1 cellular context compared by ENCODE assay signal in the genomic region with DNA sequence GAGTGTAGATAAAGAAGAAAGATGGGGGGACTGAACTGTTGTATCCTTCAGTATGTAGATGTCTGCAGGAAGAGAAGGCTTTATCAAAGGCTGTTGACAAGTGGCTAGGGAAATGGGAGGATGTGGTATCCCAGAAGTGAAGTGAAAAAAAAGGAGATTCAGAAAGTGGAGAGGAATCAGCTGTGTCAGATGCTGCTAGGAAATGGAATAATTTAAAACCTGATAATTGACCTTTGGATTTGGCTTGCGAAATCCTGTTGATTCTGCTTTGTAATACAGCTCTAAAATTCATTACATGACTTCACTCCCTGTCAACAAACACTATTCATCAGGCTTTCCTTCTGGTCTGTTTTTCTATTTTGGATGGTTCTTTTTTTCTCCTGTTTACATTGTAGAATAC.
TF ChIP-seq lines count a peak whose summit lies in the region.

No MANE protein-coding gene starts in this region.

TF ChIP-seq in HepG2, 621 proteins besides CTCF, POLR2A, EP300 and RAD21 (continued from another document and continues in another):
- TF ChIP-seq, protein P1, sequence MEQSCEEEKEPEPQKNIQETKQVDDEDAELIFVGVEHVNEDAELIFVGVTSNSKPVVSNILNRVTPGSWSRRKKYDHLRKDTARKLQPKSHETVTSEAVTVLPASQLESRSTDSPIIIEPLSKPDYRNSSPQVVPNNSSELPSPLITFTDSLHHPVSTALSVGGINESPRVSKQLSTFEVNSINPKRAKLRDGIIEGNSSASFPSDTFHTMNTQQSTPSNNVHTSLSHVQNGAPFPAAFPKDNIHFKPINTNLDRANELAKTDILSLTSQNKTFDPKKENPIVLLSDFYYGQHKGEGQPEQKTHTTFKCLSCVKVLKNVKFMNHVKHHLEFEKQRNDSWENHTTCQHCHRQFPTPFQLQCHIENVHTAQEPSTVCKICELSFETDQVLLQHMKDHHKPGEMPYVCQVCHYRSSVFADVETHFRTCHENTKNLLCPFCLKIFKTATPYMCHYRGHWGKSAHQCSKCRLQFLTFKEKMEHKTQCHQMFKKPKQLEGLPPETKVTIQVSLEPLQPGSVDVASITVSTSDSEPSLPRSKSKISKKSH (CRISPR knock-in tag; IDR thresholded peaks at IDR 0.05; ENCODE audit: borderline replicate concordance) = no peak
- no peak for TF ChIP-seq ETV6 (CRISPR knock-in tag; conservative IDR thresholded peaks at IDR 0.05)
- TF ChIP-seq HIVEP1 (CRISPR knock-in tag; IDR thresholded peaks at IDR 0.05) = no peak
- TF ChIP-seq, protein P2, sequence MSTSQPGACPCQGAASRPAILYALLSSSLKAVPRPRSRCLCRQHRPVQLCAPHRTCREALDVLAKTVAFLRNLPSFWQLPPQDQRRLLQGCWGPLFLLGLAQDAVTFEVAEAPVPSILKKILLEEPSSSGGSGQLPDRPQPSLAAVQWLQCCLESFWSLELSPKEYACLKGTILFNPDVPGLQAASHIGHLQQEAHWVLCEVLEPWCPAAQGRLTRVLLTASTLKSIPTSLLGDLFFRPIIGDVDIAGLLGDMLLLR (CRISPR knock-in tag; IDR thresholded peaks at IDR 0.05) = no peak
- TF ChIP-seq SMAD1 (CRISPR knock-in tag; IDR thresholded peaks at IDR 0.05; ENCODE audit: borderline replicate concordance, low read depth) = no peak
- TF ChIP-seq TP53 (CRISPR knock-in tag; conservative IDR thresholded peaks at IDR 0.05) = no peak
- TF ChIP-seq ZNF713 (CRISPR knock-in tag; IDR thresholded peaks at IDR 0.05) = no peak
- TF ChIP-seq, protein P3, sequence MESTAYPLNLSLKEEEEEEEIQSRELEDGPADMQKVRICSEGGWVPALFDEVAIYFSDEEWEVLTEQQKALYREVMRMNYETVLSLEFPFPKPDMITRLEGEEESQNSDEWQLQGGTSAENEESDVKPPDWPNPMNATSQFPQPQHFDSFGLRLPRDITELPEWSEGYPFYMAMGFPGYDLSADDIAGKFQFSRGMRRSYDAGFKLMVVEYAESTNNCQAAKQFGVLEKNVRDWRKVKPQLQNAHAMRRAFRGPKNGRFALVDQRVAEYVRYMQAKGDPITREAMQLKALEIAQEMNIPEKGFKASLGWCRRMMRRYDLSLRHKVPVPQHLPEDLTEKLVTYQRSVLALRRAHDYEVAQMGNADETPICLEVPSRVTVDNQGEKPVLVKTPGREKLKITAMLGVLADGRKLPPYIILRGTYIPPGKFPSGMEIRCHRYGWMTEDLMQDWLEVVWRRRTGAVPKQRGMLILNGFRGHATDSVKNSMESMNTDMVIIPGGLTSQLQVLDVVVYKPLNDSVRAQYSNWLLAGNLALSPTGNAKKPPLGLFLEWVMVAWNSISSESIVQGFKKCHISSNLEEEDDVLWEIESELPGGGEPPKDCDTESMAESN (CRISPR knock-in tag; conservative IDR thresholded peaks at IDR 0.05) = no peak
- peak; percentile 87 for TF ChIP-seq FOXA3 (CRISPR knock-in tag; IDR thresholded peaks at IDR 0.05)
- no peak for TF ChIP-seq ZNF737 (CRISPR knock-in tag; IDR thresholded peaks at IDR 0.05; ENCODE audit: borderline replicate concordance)
- no peak for TF ChIP-seq FOXC1 (CRISPR knock-in tag; IDR thresholded peaks at IDR 0.05; ENCODE audit: borderline replicate concordance)
- TF ChIP-seq NPAS2 (CRISPR knock-in tag; IDR thresholded peaks at IDR 0.05; ENCODE audit: borderline replicate concordance) = no peak
- peak; percentile 38; the same call in 1 of the 2 replicates for TF ChIP-seq MBD4 (IDR thresholded peaks at IDR 0.05; ENCODE audit: borderline replicate concordance, low read length)
- no peak for TF ChIP-seq ZSCAN29 (CRISPR knock-in tag; conservative IDR thresholded peaks at IDR 0.05)
- TF ChIP-seq, protein P4, sequence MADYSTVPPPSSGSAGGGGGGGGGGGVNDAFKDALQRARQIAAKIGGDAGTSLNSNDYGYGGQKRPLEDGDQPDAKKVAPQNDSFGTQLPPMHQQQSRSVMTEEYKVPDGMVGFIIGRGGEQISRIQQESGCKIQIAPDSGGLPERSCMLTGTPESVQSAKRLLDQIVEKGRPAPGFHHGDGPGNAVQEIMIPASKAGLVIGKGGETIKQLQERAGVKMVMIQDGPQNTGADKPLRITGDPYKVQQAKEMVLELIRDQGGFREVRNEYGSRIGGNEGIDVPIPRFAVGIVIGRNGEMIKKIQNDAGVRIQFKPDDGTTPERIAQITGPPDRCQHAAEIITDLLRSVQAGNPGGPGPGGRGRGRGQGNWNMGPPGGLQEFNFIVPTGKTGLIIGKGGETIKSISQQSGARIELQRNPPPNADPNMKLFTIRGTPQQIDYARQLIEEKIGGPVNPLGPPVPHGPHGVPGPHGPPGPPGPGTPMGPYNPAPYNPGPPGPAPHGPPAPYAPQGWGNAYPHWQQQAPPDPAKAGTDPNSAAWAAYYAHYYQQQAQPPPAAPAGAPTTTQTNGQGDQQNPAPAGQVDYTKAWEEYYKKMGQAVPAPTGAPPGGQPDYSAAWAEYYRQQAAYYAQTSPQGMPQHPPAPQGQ (CRISPR knock-in tag; IDR thresholded peaks at IDR 0.05; ENCODE audit: borderline replicate concordance) = no peak
- TF ChIP-seq, protein P5, sequence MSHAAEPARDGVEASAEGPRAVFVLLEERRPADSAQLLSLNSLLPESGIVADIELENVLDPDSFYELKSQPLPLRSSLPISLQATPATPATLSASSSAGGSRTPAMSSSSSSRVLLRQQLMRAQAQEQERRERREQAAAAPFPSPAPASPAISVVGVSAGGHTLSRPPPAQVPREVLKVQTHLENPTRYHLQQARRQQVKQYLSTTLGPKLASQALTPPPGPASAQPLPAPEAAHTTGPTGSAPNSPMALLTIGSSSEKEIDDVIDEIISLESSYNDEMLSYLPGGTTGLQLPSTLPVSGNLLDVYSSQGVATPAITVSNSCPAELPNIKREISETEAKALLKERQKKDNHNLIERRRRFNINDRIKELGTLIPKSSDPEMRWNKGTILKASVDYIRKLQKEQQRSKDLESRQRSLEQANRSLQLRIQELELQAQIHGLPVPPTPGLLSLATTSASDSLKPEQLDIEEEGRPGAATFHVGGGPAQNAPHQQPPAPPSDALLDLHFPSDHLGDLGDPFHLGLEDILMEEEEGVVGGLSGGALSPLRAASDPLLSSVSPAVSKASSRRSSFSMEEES (CRISPR knock-in tag; IDR thresholded peaks at IDR 0.05) = no peak
- peak; percentile 61; the same call in 1 of the 2 replicates for TF ChIP-seq ELF3 (CRISPR knock-in tag; IDR thresholded peaks at IDR 0.05)
- TF ChIP-seq, protein P6, sequence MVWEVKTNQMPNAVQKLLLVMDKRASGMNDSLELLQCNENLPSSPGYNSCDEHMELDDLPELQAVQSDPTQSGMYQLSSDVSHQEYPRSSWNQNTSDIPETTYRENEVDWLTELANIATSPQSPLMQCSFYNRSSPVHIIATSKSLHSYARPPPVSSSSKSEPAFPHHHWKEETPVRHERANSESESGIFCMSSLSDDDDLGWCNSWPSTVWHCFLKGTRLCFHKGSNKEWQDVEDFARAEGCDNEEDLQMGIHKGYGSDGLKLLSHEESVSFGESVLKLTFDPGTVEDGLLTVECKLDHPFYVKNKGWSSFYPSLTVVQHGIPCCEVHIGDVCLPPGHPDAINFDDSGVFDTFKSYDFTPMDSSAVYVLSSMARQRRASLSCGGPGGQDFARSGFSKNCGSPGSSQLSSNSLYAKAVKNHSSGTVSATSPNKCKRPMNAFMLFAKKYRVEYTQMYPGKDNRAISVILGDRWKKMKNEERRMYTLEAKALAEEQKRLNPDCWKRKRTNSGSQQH (CRISPR knock-in tag; IDR thresholded peaks at IDR 0.05; ENCODE audit: low read depth) = 0 out of 2 replicates have a peak, but pooled peaks have one; percentile 43
- no peak for TF ChIP-seq ZNF546 (CRISPR knock-in tag; conservative IDR thresholded peaks at IDR 0.05)
- TF ChIP-seq, protein P7, sequence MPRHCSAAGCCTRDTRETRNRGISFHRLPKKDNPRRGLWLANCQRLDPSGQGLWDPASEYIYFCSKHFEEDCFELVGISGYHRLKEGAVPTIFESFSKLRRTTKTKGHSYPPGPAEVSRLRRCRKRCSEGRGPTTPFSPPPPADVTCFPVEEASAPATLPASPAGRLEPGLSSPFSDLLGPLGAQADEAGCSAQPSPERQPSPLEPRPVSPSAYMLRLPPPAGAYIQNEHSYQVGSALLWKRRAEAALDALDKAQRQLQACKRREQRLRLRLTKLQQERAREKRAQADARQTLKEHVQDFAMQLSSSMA (CRISPR knock-in tag; IDR thresholded peaks at IDR 0.05) = no peak
- 0 out of 2 replicates have a peak, but pooled peaks have one; percentile 21 for TF ChIP-seq FOXK1 (CRISPR knock-in tag; IDR thresholded peaks at IDR 0.05; ENCODE audit: borderline replicate concordance, low read depth)
- no peak for TF ChIP-seq ZC3H13 (CRISPR knock-in tag; IDR thresholded peaks at IDR 0.05)
- TF ChIP-seq KDM3A (CRISPR knock-in tag; IDR thresholded peaks at IDR 0.05; ENCODE audit: low read depth) = no peak
- TF ChIP-seq, protein P8, sequence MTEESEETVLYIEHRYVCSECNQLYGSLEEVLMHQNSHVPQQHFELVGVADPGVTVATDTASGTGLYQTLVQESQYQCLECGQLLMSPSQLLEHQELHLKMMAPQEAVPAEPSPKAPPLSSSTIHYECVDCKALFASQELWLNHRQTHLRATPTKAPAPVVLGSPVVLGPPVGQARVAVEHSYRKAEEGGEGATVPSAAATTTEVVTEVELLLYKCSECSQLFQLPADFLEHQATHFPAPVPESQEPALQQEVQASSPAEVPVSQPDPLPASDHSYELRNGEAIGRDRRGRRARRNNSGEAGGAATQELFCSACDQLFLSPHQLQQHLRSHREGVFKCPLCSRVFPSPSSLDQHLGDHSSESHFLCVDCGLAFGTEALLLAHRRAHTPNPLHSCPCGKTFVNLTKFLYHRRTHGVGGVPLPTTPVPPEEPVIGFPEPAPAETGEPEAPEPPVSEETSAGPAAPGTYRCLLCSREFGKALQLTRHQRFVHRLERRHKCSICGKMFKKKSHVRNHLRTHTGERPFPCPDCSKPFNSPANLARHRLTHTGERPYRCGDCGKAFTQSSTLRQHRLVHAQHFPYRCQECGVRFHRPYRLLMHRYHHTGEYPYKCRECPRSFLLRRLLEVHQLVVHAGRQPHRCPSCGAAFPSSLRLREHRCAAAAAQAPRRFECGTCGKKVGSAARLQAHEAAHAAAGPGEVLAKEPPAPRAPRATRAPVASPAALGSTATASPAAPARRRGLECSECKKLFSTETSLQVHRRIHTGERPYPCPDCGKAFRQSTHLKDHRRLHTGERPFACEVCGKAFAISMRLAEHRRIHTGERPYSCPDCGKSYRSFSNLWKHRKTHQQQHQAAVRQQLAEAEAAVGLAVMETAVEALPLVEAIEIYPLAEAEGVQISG (CRISPR knock-in tag; IDR thresholded peaks at IDR 0.05) = no peak
- no peak for TF ChIP-seq RBM39 (IDR thresholded peaks at IDR 0.05; ENCODE audit: low read depth, low read length, poor library complexity, severe bottlenecking)
- no peak for TF ChIP-seq JDP2 (CRISPR knock-in tag; IDR thresholded peaks at IDR 0.05; ENCODE audit: borderline replicate concordance)
- no peak for TF ChIP-seq ZNF678 (CRISPR knock-in tag; IDR thresholded peaks at IDR 0.05)
- TF ChIP-seq KLF16 (CRISPR knock-in tag; IDR thresholded peaks at IDR 0.05) = 0 out of 4 replicates have a peak, but pooled peaks of 1 of the 2 experiments have one; percentile 31
- TF ChIP-seq ZNF709 (CRISPR knock-in tag; IDR thresholded peaks at IDR 0.05) = no peak
- no peak for TF ChIP-seq FOSL1 (CRISPR knock-in tag; IDR thresholded peaks at IDR 0.05; ENCODE audit: borderline replicate concordance)
- no peak for TF ChIP-seq ZNF333 (CRISPR knock-in tag; IDR thresholded peaks at IDR 0.05; ENCODE audit: borderline replicate concordance)
- TF ChIP-seq, protein P9, sequence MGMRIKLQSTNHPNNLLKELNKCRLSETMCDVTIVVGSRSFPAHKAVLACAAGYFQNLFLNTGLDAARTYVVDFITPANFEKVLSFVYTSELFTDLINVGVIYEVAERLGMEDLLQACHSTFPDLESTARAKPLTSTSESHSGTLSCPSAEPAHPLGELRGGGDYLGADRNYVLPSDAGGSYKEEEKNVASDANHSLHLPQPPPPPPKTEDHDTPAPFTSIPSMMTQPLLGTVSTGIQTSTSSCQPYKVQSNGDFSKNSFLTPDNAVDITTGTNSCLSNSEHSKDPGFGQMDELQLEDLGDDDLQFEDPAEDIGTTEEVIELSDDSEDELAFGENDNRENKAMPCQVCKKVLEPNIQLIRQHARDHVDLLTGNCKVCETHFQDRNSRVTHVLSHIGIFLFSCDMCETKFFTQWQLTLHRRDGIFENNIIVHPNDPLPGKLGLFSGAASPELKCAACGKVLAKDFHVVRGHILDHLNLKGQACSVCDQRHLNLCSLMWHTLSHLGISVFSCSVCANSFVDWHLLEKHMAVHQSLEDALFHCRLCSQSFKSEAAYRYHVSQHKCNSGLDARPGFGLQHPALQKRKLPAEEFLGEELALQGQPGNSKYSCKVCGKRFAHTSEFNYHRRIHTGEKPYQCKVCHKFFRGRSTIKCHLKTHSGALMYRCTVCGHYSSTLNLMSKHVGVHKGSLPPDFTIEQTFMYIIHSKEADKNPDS (CRISPR knock-in tag; IDR thresholded peaks at IDR 0.05) = no peak
- TF ChIP-seq SYNCRIP (IDR thresholded peaks at IDR 0.05; ENCODE audit: insufficient read depth, low read depth, low read length) = no peak
- no peak for TF ChIP-seq WIZ (CRISPR knock-in tag; IDR thresholded peaks at IDR 0.05)
- no peak for TF ChIP-seq ZNF7 (CRISPR knock-in tag; IDR thresholded peaks at IDR 0.05)
- no peak for TF ChIP-seq SP5 (CRISPR knock-in tag; IDR thresholded peaks at IDR 0.05; ENCODE audit: borderline replicate concordance, low read depth)
- no peak for TF ChIP-seq ZNF724P (CRISPR knock-in tag; IDR thresholded peaks at IDR 0.05; ENCODE audit: borderline replicate concordance)
- TF ChIP-seq ZFP41 (CRISPR knock-in tag; IDR thresholded peaks at IDR 0.05; ENCODE audit: borderline replicate concordance) = no peak
- no peak for TF ChIP-seq GLI4 (CRISPR knock-in tag; IDR thresholded peaks at IDR 0.05; ENCODE audit: borderline replicate concordance)
- TF ChIP-seq ATF7-NPFF (CRISPR knock-in tag; IDR thresholded peaks at IDR 0.05; ENCODE audit: low read depth) = no peak
- TF ChIP-seq, protein P10, sequence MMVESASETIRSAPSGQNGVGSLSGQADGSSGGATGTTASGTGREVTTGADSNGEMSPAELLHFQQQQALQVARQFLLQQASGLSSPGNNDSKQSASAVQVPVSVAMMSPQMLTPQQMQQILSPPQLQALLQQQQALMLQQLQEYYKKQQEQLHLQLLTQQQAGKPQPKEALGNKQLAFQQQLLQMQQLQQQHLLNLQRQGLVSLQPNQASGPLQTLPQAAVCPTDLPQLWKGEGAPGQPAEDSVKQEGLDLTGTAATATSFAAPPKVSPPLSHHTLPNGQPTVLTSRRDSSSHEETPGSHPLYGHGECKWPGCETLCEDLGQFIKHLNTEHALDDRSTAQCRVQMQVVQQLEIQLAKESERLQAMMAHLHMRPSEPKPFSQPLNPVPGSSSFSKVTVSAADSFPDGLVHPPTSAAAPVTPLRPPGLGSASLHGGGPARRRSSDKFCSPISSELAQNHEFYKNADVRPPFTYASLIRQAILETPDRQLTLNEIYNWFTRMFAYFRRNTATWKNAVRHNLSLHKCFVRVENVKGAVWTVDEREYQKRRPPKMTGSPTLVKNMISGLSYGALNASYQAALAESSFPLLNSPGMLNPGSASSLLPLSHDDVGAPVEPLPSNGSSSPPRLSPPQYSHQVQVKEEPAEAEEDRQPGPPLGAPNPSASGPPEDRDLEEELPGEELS (CRISPR knock-in tag; IDR thresholded peaks at IDR 0.05) = peak; percentile 60
- TF ChIP-seq ZSCAN22 (CRISPR knock-in tag; IDR thresholded peaks at IDR 0.05) = no peak
- TF ChIP-seq TAF1 (CRISPR knock-in tag; IDR thresholded peaks at IDR 0.05) = no peak
- TF ChIP-seq FOXA1 (IDR thresholded peaks at IDR 0.05) = peak; percentile 66; the same call in 1 of the 2 replicates
- TF ChIP-seq FOXA1 (CRISPR knock-in tag; IDR thresholded peaks at IDR 0.05) = peak; percentile 62
- no peak for TF ChIP-seq ZFP90 (CRISPR knock-in tag; IDR thresholded peaks at IDR 0.05; ENCODE audit: borderline replicate concordance)
- no peak for TF ChIP-seq ZSCAN25 (CRISPR knock-in tag; IDR thresholded peaks at IDR 0.05)
- TF ChIP-seq KAT8 (CRISPR knock-in tag; IDR thresholded peaks at IDR 0.05) = no peak
- no peak for TF ChIP-seq HNRNPUL1 (IDR thresholded peaks at IDR 0.05; ENCODE audit: low read depth, low read length)
- TF ChIP-seq ZMYM2 (CRISPR knock-in tag; IDR thresholded peaks at IDR 0.05) = no peak
- no peak for TF ChIP-seq ZNF3 (CRISPR knock-in tag; IDR thresholded peaks at IDR 0.05)
